ENCODE assay signal across 1 cellular context in genomic region chr4:153781717-153782416, GRCh38.
TF ChIP-seq lines count a peak whose summit lies in the region.

No MANE protein-coding gene starts in this region.

TF ChIP-seq in K562, 482 proteins besides CTCF, POLR2A, EP300 and RAD21:
- TF ChIP-seq FOXO4 (CRISPR knock-in tag; IDR thresholded peaks at IDR 0.05) (no peak), ZNF324 (CRISPR knock-in tag; IDR thresholded peaks at IDR 0.05) (no peak), AFF4 (CRISPR knock-in tag; IDR thresholded peaks at IDR 0.05) (no peak), HNRNPH1 (optimal IDR thresholded peaks at IDR 0.05; ENCODE audit: low read depth, low read length) (no peak), JUNB (CRISPR knock-in tag; conservative IDR thresholded peaks at IDR 0.05) (no peak), POLR3A (IDR thresholded peaks at IDR 0.05; ENCODE audit: borderline replicate concordance, extremely low read depth, insufficient read depth, insufficient read length) (no peak), CXXC5 (CRISPR knock-in tag; IDR thresholded peaks at IDR 0.05) (no peak), DNMT1 (IDR thresholded peaks at IDR 0.05) (no peak), GABPB2 (CRISPR knock-in tag; conservative IDR thresholded peaks at IDR 0.05) (no peak), ERF (CRISPR knock-in tag; IDR thresholded peaks at IDR 0.05) (no peak), PCBP2 (IDR thresholded peaks at IDR 0.05; ENCODE audit: low read depth, low read length, poor library complexity, severe bottlenecking) (no peak), ZBTB49 (CRISPR knock-in tag; IDR thresholded peaks at IDR 0.05; ENCODE audit: borderline replicate concordance) (no peak), ZBTB2 (IDR thresholded peaks at IDR 0.05) (no peak), ZNF408 (CRISPR knock-in tag; IDR thresholded peaks at IDR 0.05; ENCODE audit: low read depth) (no peak), ZNF121 (CRISPR knock-in tag; conservative IDR thresholded peaks at IDR 0.05) (no peak), NONO (IDR thresholded peaks at IDR 0.05; ENCODE audit: low read depth in 2 of 2, low read length in 1 of 2) (no peak), DDX20 (tag; IDR thresholded peaks at IDR 0.05; ENCODE audit: low read depth) (no peak), TRIM28 (IDR thresholded peaks at IDR 0.05) (no peak)
